In genomic region chr2:73176881-73177644, GRCh38 we compare ENCODE assay signal across 1 cellular context.
A peak's percentile ranks its signal among the peaks of the same experiment; 100 is the strongest.
TF ChIP-seq lines count a peak whose summit lies in the region.

No MANE protein-coding gene starts in this region.

TF ChIP-seq in HepG2, 621 proteins besides CTCF, POLR2A, EP300 and RAD21 (continued from another document and continues in another):
- TF ChIP-seq ZNF687 (CRISPR knock-in tag; IDR thresholded peaks at IDR 0.05) = peak; percentile 91
- no peak for TF ChIP-seq ZZZ3 (CRISPR knock-in tag; IDR thresholded peaks at IDR 0.05; ENCODE audit: borderline replicate concordance)
- peak; percentile 95 for TF ChIP-seq ZNF205 (CRISPR knock-in tag; IDR thresholded peaks at IDR 0.05)
- no peak for TF ChIP-seq RBFOX2 (IDR thresholded peaks at IDR 0.05; ENCODE audit: low read depth, low read length)
- peak; percentile 57; the same call in 1 of the 2 replicates for TF ChIP-seq KAT8 (CRISPR knock-in tag; IDR thresholded peaks at IDR 0.05)
- TF ChIP-seq CREBL2 (CRISPR knock-in tag; IDR thresholded peaks at IDR 0.05; ENCODE audit: borderline replicate concordance) = no peak; the same call in 1 of the 2 replicates
- TF ChIP-seq ZBTB20 (CRISPR knock-in tag; IDR thresholded peaks at IDR 0.05; ENCODE audit: borderline replicate concordance, low read depth) = no peak
- TF ChIP-seq MEIS1 (CRISPR knock-in tag; IDR thresholded peaks at IDR 0.05; ENCODE audit: borderline replicate concordance) = peak; percentile 96
- TF ChIP-seq TGIF2 (CRISPR knock-in tag; IDR thresholded peaks at IDR 0.05) = peak; percentile 19; the same call in 1 of the 2 replicates
- no peak for TF ChIP-seq SP140L (CRISPR knock-in tag; IDR thresholded peaks at IDR 0.05; ENCODE audit: borderline replicate concordance)
- peak; percentile 51; the same call in 1 of the 2 replicates for TF ChIP-seq ZFY (CRISPR knock-in tag; IDR thresholded peaks at IDR 0.05)
- peak; percentile 48; the same call in 1 of the 2 replicates for TF ChIP-seq DR1 (CRISPR knock-in tag; IDR thresholded peaks at IDR 0.05)
- no peak for TF ChIP-seq HMGA1 (CRISPR knock-in tag; conservative IDR thresholded peaks at IDR 0.05)
- TF ChIP-seq ZGPAT (CRISPR knock-in tag; IDR thresholded peaks at IDR 0.05) = peak; percentile 72
- peak; percentile 90; the same call in 1 of the 2 replicates for TF ChIP-seq ZNF782 (CRISPR knock-in tag; IDR thresholded peaks at IDR 0.05; ENCODE audit: borderline replicate concordance)
- peak; percentile 80 for TF ChIP-seq GABPB1 (CRISPR knock-in tag; IDR thresholded peaks at IDR 0.05)
- 0 out of 2 replicates have a peak, but pooled peaks have one; percentile 83 for TF ChIP-seq ATF5 (CRISPR knock-in tag; IDR thresholded peaks at IDR 0.05; ENCODE audit: low read depth)
- no peak for TF ChIP-seq ZNF576 (CRISPR knock-in tag; IDR thresholded peaks at IDR 0.05)
- no peak for TF ChIP-seq GZF1 (CRISPR knock-in tag; IDR thresholded peaks at IDR 0.05)
- TF ChIP-seq ZNF263 (CRISPR knock-in tag; IDR thresholded peaks at IDR 0.05) = no peak
- TF ChIP-seq TAF15 (IDR thresholded peaks at IDR 0.05; ENCODE audit: low read depth, low read length, poor library complexity, severe bottlenecking) = peak; percentile 86
- TF ChIP-seq HNRNPUL1 (IDR thresholded peaks at IDR 0.05; ENCODE audit: low read depth, low read length) = no peak
- 0 out of 2 replicates have a peak, but pooled peaks have one; percentile 86 for TF ChIP-seq ZNF550 (CRISPR knock-in tag; IDR thresholded peaks at IDR 0.05; ENCODE audit: borderline replicate concordance)
- peak; percentile 93; the same call in 1 of the 2 replicates for TF ChIP-seq ZNF83 (CRISPR knock-in tag; IDR thresholded peaks at IDR 0.05; ENCODE audit: borderline replicate concordance)
- peak; percentile 50; the same call in 1 of the 2 replicates for TF ChIP-seq GMEB1 (CRISPR knock-in tag; IDR thresholded peaks at IDR 0.05; ENCODE audit: borderline replicate concordance)
- peak; percentile 81 for TF ChIP-seq PTBP1 (IDR thresholded peaks at IDR 0.05; ENCODE audit: low read depth, low read length, poor library complexity, severe bottlenecking)
- peak; percentile 88 for TF ChIP-seq UBTF (CRISPR knock-in tag; IDR thresholded peaks at IDR 0.05)
- TF ChIP-seq ATAD3A (CRISPR knock-in tag; IDR thresholded peaks at IDR 0.05) = no peak
- no peak for TF ChIP-seq AGO2 (optimal IDR thresholded peaks at IDR 0.05; ENCODE audit: low read depth, low read length)
- TF ChIP-seq ZBED4 (CRISPR knock-in tag; IDR thresholded peaks at IDR 0.05; ENCODE audit: borderline replicate concordance) = no peak; the same call in 1 of the 2 replicates
- peak; percentile 64 for TF ChIP-seq PAXIP1 (CRISPR knock-in tag; conservative IDR thresholded peaks at IDR 0.05)
- TF ChIP-seq ZBTB42 (CRISPR knock-in tag; IDR thresholded peaks at IDR 0.05) = 0 out of 2 replicates have a peak, but pooled peaks have one; percentile 42
- TF ChIP-seq BRD4 (CRISPR knock-in tag; IDR thresholded peaks at IDR 0.05) = no peak
- TF ChIP-seq RFX5 (IDR thresholded peaks at IDR 0.05; ENCODE audit: low read depth, low read length) = no peak
